ENCODE assay signal across 8 cellular contexts in the genomic region with DNA sequence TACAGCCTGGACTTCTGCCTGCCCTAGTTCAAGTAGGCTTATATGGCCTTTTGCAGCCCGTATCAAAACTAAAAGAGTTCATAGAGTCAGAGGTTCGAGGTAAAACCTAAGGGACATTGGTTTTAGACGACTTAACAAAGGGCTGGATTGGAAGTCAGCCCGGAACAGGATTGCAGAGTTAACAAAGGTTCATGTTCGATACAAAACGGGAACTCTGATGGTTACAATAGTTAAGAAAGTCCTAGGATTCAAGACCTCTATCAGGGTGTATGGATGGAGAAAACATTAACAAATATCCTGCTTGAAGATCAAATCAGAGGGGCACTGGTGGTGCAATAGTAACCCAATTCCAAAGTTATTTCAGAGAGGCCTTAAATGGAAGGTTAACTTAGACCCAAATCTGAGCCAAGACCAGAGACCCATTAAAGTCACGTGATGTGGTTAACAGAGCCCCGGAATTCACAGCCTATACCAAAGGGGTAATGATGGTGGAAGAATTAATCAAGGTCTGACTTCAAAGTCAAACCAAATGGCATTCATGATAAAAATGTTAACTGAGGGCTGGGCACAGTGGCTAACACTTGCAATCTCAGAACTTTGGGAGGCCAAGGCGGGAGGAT. TPM values are rescaled to one million over a fixed set of nuclear protein-coding genes. Genes with fewer than 3 reads are reported as not detected.
DNase-seq lines count a peak whose midpoint lies in the region; ATAC-seq and TF ChIP-seq lines count a peak whose summit lies in the region.

No MANE protein-coding gene starts in this region.

- no peak for ATAC-seq in GM19035 (IDR thresholded peaks at IDR 0.05; ENCODE audit: unreplicated experiment)

- H3K27me3 ChIP-seq in rectal smooth muscle tissue (ENCODE audit: control insufficient read depth, insufficient read depth, low read length), result no peaks in the 10 kb centered on the region

- no peaks in the 10 kb centered on the region for H3K4me1 ChIP-seq in rectal smooth muscle tissue (ENCODE audit: control insufficient read depth, insufficient read depth, low read length)

- no peak overlapping the region for H3K9ac ChIP-seq in rectal smooth muscle tissue (ENCODE audit: low read length)

- H3K36me3 ChIP-seq in rectal smooth muscle tissue (ENCODE audit: control insufficient read depth, insufficient read depth, low read length), result no peaks in the 10 kb centered on the region

- H3K4me3 ChIP-seq in GM12865 (ENCODE audit: low read depth, low read length), result peak overlapping the region; percentile 83
- H3K4me3 ChIP-seq in fibroblast of villous mesenchyme (ENCODE audit: low read depth, low read length), result peak overlapping the region; percentile 66
- H3K4me3 ChIP-seq in rectal smooth muscle tissue (ENCODE audit: low read length), result peak overlapping the region; percentile 67

- H3K27ac ChIP-seq in VCaP (peak overlapping the region; percentile 86), rectal smooth muscle tissue (ENCODE audit: low read depth, low read length) (no peak overlapping the region)

- DNase-seq in GM12865 (ENCODE audit: low read depth), result no peak
- DNase-seq in fibroblast of villous mesenchyme (ENCODE audit: low read depth), result no peak
- no peak for DNase-seq in NCI-H1930 (lab: John Stamatoyannopoulos, UW)
- no peak for DNase-seq in medulla oblongata (ENCODE audit: extremely low spot score)
- no peak for DNase-seq in Ammon's horn (ENCODE audit: low spot score)

- TF ChIP-seq CTCF in GM12865 (IDR thresholded peaks at IDR 0.05; ENCODE audit: insufficient read depth, low read depth, low read length, missing control alignments), result no peak
- no peak for TF ChIP-seq CTCF in VCaP (conservative IDR thresholded peaks at IDR 0.05)
- no peak for TF ChIP-seq CTCF in fibroblast of villous mesenchyme (IDR thresholded peaks at IDR 0.05; ENCODE audit: insufficient read depth, low read depth, low read length)

RNA-seq across cellular contexts. Expression of a gene that starts 0.7 kb away (rescaled TPM):
- 0.32 and 3.0 TPM in 2 replicates for total RNA-seq in fibroblast of villous mesenchyme

RNA-seq across cellular contexts. Expression of a gene that starts 58.3 kb away (rescaled TPM):
- total RNA-seq in fibroblast of villous mesenchyme, result not detected in 2 replicates
